ENCODE assay signal across 1 cellular context in the genomic region with DNA sequence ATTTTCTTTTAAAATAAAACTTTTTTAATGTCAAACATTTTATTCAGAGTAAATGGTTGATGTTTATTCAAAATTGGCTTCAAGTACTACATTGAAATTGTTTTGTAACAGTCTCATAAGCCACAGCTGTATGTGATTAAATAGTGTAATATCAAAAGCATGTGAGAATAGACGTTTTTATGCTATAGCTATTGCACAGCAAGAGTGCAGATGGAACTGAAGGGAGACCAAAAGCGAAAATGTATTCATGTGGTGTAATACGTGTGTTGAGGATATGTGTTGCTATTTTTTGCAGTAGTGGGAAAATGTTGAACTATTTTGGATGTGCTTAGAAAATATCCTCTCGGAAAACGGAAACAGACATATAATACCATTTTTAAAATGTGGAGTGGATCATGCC.
TF ChIP-seq lines count a peak whose summit lies in the region.

No MANE protein-coding gene starts in this region.

TF ChIP-seq in HepG2, 621 proteins besides CTCF, POLR2A, EP300 and RAD21:
- TF ChIP-seq, protein P1, sequence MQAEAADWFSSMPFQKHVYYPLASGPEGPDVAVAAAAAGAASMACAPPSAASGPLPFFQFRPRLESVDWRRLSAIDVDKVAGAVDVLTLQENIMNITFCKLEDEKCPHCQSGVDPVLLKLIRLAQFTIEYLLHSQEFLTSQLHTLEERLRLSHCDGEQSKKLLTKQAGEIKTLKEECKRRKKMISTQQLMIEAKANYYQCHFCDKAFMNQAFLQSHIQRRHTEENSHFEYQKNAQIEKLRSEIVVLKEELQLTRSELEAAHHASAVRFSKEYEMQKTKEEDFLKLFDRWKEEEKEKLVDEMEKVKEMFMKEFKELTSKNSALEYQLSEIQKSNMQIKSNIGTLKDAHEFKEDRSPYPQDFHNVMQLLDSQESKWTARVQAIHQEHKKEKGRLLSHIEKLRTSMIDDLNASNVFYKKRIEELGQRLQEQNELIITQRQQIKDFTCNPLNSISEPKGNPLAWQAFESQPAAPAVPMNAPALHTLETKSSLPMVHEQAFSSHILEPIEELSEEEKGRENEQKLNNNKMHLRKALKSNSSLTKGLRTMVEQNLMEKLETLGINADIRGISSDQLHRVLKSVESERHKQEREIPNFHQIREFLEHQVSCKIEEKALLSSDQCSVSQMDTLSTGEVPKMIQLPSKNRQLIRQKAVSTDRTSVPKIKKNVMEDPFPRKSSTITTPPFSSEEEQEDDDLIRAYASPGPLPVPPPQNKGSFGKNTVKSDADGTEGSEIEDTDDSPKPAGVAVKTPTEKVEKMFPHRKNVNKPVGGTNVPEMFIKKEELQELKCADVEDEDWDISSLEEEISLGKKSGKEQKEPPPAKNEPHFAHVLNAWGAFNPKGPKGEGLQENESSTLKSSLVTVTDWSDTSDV (CRISPR knock-in tag; IDR thresholded peaks at IDR 0.05): no peak
